In the genomic region with DNA sequence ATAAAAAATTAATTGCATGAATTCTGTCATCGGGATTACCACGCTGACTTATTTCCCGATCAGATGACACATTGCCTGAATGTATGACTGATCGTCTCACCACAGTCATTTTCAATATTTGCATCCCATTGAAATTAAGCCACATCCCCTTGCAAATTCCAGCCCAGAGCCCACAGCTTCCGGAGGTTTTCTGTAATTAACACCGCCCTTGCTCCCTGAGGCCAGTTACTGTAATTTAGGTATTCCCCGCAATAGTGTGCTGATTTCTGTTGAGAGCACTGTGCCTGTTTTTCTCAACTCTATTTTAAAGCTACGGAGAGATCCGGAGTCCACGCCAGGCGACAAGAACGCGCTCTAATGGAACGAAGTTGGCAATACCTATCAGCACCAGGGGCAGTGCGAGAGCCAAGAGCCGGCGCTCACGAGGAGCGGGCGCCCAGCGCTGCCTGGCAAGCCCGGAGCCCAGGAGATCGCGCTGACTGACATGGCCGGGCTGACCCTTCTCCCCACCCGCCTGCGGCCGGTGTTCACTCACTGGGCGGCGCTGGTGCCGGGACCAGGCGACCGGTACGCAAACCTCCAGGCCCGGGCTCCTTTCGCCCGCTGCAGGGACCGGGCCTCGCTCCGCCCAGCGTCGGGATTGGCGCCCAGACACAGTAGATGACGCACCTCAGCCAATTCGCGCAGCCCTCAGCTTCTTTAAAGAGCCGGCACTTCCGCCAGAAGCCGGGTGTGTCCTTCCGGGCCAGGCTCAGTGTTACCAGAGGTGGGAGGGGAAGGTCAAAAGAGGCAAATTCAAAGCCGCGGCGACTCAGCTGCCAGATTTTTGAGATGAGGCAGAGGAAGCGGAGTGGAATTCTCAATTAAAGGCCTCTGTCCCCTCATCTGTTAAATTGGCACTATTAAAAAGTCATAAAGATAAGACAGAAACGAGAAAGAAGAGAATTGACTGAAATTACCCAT, we compare ENCODE assay signal across 8 cellular contexts.
A peak's percentile ranks its signal among the peaks of the same experiment; 100 is the strongest.
DNase-seq lines count a peak whose midpoint lies in the region; ATAC-seq lines count a peak whose summit lies in the region.

A gene with protein sequence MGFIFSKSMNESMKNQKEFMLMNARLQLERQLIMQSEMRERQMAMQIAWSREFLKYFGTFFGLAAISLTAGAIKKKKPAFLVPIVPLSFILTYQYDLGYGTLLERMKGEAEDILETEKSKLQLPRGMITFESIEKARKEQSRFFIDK (minus strand): TSS at position 672 of the 963 bp plus-strand sequence. CDS start 5,948 bp downstream, outside the sequence.

- ATAC-seq in GM19025 (IDR thresholded peaks at IDR 0.05; ENCODE audit: low read depth, unreplicated experiment) = peak; percentile 89
- ATAC-seq in HG03342 (IDR thresholded peaks at IDR 0.05; ENCODE audit: unreplicated experiment) = peak; percentile 78
- ATAC-seq in activated CD4-positive, CD25-positive, alpha-beta regulatory T cell treated with anti-CD3 and anti-CD28 coated beads, Interleukin-2, amount 50 U/mL, for 24 hours = peak; percentile 96 to 97

- DNase-seq in AG20443 (ENCODE audit: low spot score) (peak; percentile 95), NCI-H446 (lab: John Stamatoyannopoulos, UW) (peak; percentile 97 to 98), cerebellar cortex (ENCODE audit: low spot score) (peak; percentile 98), iris pigment epithelial cell (ENCODE audit: low read depth) (peak; percentile 93)
- DNase-seq in stimulated activated CD4-positive, alpha-beta T cell treated with anti-CD3 and anti-CD28 coated beads, Interleukin-12 subunit alpha, Interleukin-12 subunit beta, amount 100 ng/mL, for 24 hours (ENCODE audit: low read depth in 2 of 2) = peak; percentile 82

Comparison
In these comparisons a context has a peak if more than half of its experiments do, and no peak if none do; other contexts are left out.
1. Peak in every context shown above with its lines: DNase-seq and ATAC-seq.